Comparison of ENCODE assay signal across 8 cellular contexts in genomic region chr1:23424171-23424959, GRCh38. TPM values are rescaled to one million over a fixed set of nuclear protein-coding genes. Genes with fewer than 3 reads are reported as not detected.
DNase-seq lines count a peak whose midpoint lies in the region; ATAC-seq and TF ChIP-seq lines count a peak whose summit lies in the region.

Gene TCEA3, minus strand, starts transcription at chr1:23424748. Its CDS starts 115 bp downstream, at chr1:23424633.

- CTCF ChIA-PET in IMR-90 (lab: Yijun Ruan, JAX) = no interaction called here

- WGBS in IMR-90 (ENCODE audit: extremely low coverage in 2 of 2, insufficient read length in 1 of 2), 2 experiments = 10% methylated on average over 20 of the region's 72 CpGs; no CpG with 5 or more reads in 1 of the 2 experiments

- no peaks in the 10 kb centered on the region for H3K9me2 ChIP-seq in Karpas-422 (replicated peaks; ENCODE audit: insufficient read depth, low read length)

- TF ChIP-seq RAD21 in IMR-90 (IDR thresholded peaks at IDR 0.05; ENCODE audit: low read length) = no peak

- no peak for DNase-seq in IMR-90
- peak; percentile 14 for DNase-seq in activated T-cell treated with anti-CD3 and anti-CD28 coated beads for 4 hours
- DNase-seq in fibroblast of villous mesenchyme (ENCODE audit: low read depth) = peak; percentile 17
- DNase-seq in osteocyte (ENCODE audit: extremely low spot score, unreplicated experiment) = no peak
- DNase-seq in SW 1271 (lab: John Stamatoyannopoulos, UW) = no peak
- no peak for DNase-seq in G401 (ENCODE audit: low spot score)
- DNase-seq in Karpas-422 = no peak
- no peak for DNase-seq in NCI-H526 (lab: John Stamatoyannopoulos, UW)

- H3K27ac Mint-ChIP-seq in osteocyte (ENCODE audit: unreplicated experiment) = peak within 1 kb of the TSS; percentile 41

- H4K5ac ChIP-seq in IMR-90 (ENCODE audit: low read depth, low read length) = peak within 1 kb of the TSS; percentile 70

- H3K4me3 ChIP-seq in IMR-90 (ENCODE audit: insufficient read depth, low read depth, low read length) (peak within 1 kb of the TSS; percentile 45), fibroblast of villous mesenchyme (ENCODE audit: low read depth, low read length) (peak within 1 kb of the TSS; percentile 60), Karpas-422 (ENCODE audit: low read length) (no peak within 1 kb of the TSS)

- POLR2A ChIA-PET in IMR-90 (lab: Charles Lee; ENCODE audit: unreplicated experiment) = interaction anchor here (0.6 kb wide), 1 partner anchor 157 kb away, joined by 10 read pairs; no protein-coding TSS in a partner anchor

- H3K4me1 Mint-ChIP-seq in osteocyte (ENCODE audit: unreplicated experiment) = peaks cover 24% of the 10 kb centered on the region

- in situ Hi-C loops in IMR-90 (cut with MboI; ENCODE audit: low sequenced_read_pairs) = no loop called here
- in situ Hi-C loops in G401 (cut with HindIII; ENCODE audit: low sequenced_read_pairs) = no loop called here

- H3K9me3 ChIP-seq in IMR-90 (ENCODE audit: control insufficient read depth, insufficient read depth, low read length) = no peaks in the 10 kb centered on the region
- H3K9me3 ChIP-seq in Karpas-422 (ENCODE audit: low read length) = no peaks in the 10 kb centered on the region

- dilution Hi-C loops in IMR-90 (cut with HindIII; ENCODE audit: low sequenced_read_pairs, unreplicated experiment) = loop anchor here (10.0 kb wide), 1 partner anchor 90 kb away; no protein-coding TSS in a partner anchor

- peak within 1 kb of the TSS; percentile 45; the same call in 1 of the 2 replicates for H3K4me2 ChIP-seq in IMR-90 (ENCODE audit: low read depth, low read length)
- H3K4me2 ChIP-seq in Karpas-422 (ENCODE audit: low read depth, low read length, poor library complexity, severe bottlenecking) = no peak within 1 kb of the TSS

- peak within 1 kb of the TSS; percentile 9; the same call in 1 of the 2 replicates for H2BK20ac ChIP-seq in IMR-90 (ENCODE audit: low read depth, low read length)

- no peaks in the 10 kb centered on the region for H3K27me3 Mint-ChIP-seq in osteocyte (ENCODE audit: unreplicated experiment)

- H3K23ac ChIP-seq in IMR-90 (ENCODE audit: low read depth, low read length) = peak within 1 kb of the TSS; percentile 31; the same call in 1 of the 2 replicates

- H3K79me2 ChIP-seq in Karpas-422 (ENCODE audit: low read length) = no peaks in the 10 kb centered on the region

- ATAC-seq in IMR-90 (ENCODE audit: low read depth) = peak; percentile 5; the same call in 1 of the 2 replicates

- H3K4ac ChIP-seq in IMR-90 (ENCODE audit: low read depth, low read length) = peak within 1 kb of the TSS; percentile 63

- peaks cover 14% of the 10 kb centered on the region for H3K36me3 Mint-ChIP-seq in osteocyte (ENCODE audit: unreplicated experiment)

- H2AFZ ChIP-seq in IMR-90 (replicated peaks; ENCODE audit: low read length, poor library complexity) = peak within 1 kb of the TSS; percentile 87
- H2AFZ ChIP-seq in Karpas-422 (ENCODE audit: low read length) = no peak within 1 kb of the TSS

- H2BK15ac ChIP-seq in IMR-90 (ENCODE audit: low read depth, low read length) = no peak within 1 kb of the TSS; the same call in 2 of the 3 replicates

- H3K14ac ChIP-seq in IMR-90 (replicated peaks; ENCODE audit: low read depth, low read length) = 0 out of 2 replicates have a peak within 1 kb of the TSS, but pooled peaks have one; percentile 25

- TF ChIP-seq POLR2A in IMR-90 (IDR thresholded peaks at IDR 0.05; ENCODE audit: low read depth, low read length) = no peak

- peak within 1 kb of the TSS; percentile 1; the same call in 1 of the 2 replicates for H4K91ac ChIP-seq in IMR-90 (ENCODE audit: insufficient read depth, low read depth, low read length)

- H3K9me3 Mint-ChIP-seq in osteocyte (ENCODE audit: unreplicated experiment) = no peaks in the 10 kb centered on the region

- peak within 1 kb of the TSS; percentile 39; the same call in 1 of the 2 replicates for H2BK120ac ChIP-seq in IMR-90 (ENCODE audit: low read depth, low read length)

- peak within 1 kb of the TSS; percentile 19 to 80; a peak in 3 of 4 replicates for H4K8ac ChIP-seq in IMR-90 (ENCODE audit: low read depth in 2 of 2, low read length in 2 of 2)

- peak within 1 kb of the TSS; percentile 40; the same call in 1 of the 2 replicates for H3K9ac ChIP-seq in IMR-90 (ENCODE audit: low read depth, low read length)
- H3K9ac ChIP-seq in Karpas-422 (ENCODE audit: low read length) = no peak within 1 kb of the TSS

- TF ChIP-seq CTCF in IMR-90 (conservative IDR thresholded peaks at IDR 0.05; ENCODE audit: low read depth, low read length) = no peak
- no peak for TF ChIP-seq CTCF in fibroblast of villous mesenchyme (IDR thresholded peaks at IDR 0.05; ENCODE audit: insufficient read depth, low read depth, low read length)
- no peak for TF ChIP-seq CTCF in osteocyte (IDR thresholded peaks at IDR 0.05)

- no peaks in the 10 kb centered on the region for H3K27me3 ChIP-seq in IMR-90 (ENCODE audit: control insufficient read depth, insufficient read depth, low read length)
- H3K27me3 ChIP-seq in Karpas-422 (ENCODE audit: low read length) = no peaks in the 10 kb centered on the region

- no peaks in the 10 kb centered on the region; the same call in 1 of the 2 replicates for H4K20me1 ChIP-seq in IMR-90 (ENCODE audit: insufficient read depth, low read length)
- no peaks in the 10 kb centered on the region for H4K20me1 ChIP-seq in Karpas-422 (ENCODE audit: insufficient read depth, low read depth, low read length)

- H2AK5ac ChIP-seq in IMR-90 (ENCODE audit: low read depth, low read length) = peak within 1 kb of the TSS; percentile 25; the same call in 1 of the 2 replicates

- H3K36me3 ChIP-seq in IMR-90 (ENCODE audit: control insufficient read depth, insufficient read depth, low read length) = peaks cover 4% of the 10 kb centered on the region; the same call in 1 of the 2 replicates
- no peaks in the 10 kb centered on the region for H3K36me3 ChIP-seq in Karpas-422 (ENCODE audit: insufficient read depth, low read length)

- BruUV-seq in IMR-90 (replicated peaks; lab: Mats Ljungman, UMichigan) = no TSS peak

- H3K9me1 ChIP-seq in IMR-90 (ENCODE audit: insufficient read depth, low read length) = peaks cover 19% of the 10 kb centered on the region

- H3K79me1 ChIP-seq in IMR-90 (ENCODE audit: low read depth in 1 of 2, low read length in 2 of 2) = peaks cover 0 to 11% of the 10 kb centered on the region in 2 experiments; a peak in 2 of 4 replicates

- H3K4me1 ChIP-seq in IMR-90 (ENCODE audit: control insufficient read depth, insufficient read depth, low read length) = peaks cover 14% of the 10 kb centered on the region
- no peaks in the 10 kb centered on the region for H3K4me1 ChIP-seq in Karpas-422 (ENCODE audit: low read length)

- no peak within 1 kb of the TSS for H3K27ac ChIP-seq in IMR-90 (ENCODE audit: insufficient read depth, low read length)
- no peak within 1 kb of the TSS for H3K27ac ChIP-seq in Karpas-422 (ENCODE audit: low read length)

- peak within 1 kb of the TSS; percentile 15 for H2BK5ac ChIP-seq in IMR-90 (ENCODE audit: low read depth, low read length, poor library complexity, severe bottlenecking)

- H3K56ac ChIP-seq in IMR-90 (ENCODE audit: extremely low read depth, insufficient read depth, low read length) = no peak within 1 kb of the TSS

- H3K18ac ChIP-seq in IMR-90 (ENCODE audit: low read depth, low read length) = peak within 1 kb of the TSS; percentile 46

- intact Hi-C loops in IMR-90 (cut with micrococcal nuclease) = loop anchor here (5.0 kb wide), 1 partner anchor 113 kb away; no protein-coding TSS in a partner anchor

- H2AK9ac ChIP-seq in IMR-90 (replicated peaks; ENCODE audit: low read depth, low read length, poor library complexity) = peak within 1 kb of the TSS; percentile 73

- H3K4me3 Mint-ChIP-seq in osteocyte (ENCODE audit: unreplicated experiment) = peak within 1 kb of the TSS; percentile 70

TF ChIP-seq in IMR-90, 13 proteins besides CTCF, POLR2A, EP300 and RAD21 (continues in another document):
- TF ChIP-seq RFX5 (IDR thresholded peaks at IDR 0.05; ENCODE audit: low read depth, low read length) (no peak), RCOR1 (IDR thresholded peaks at IDR 0.05; ENCODE audit: insufficient replicate concordance, low read length) (no peak), FOS (IDR thresholded peaks at IDR 0.05; ENCODE audit: low read depth, low read length) (no peak), BHLHE40 (IDR thresholded peaks at IDR 0.05; ENCODE audit: low read depth, low read length) (no peak), SMC3 (IDR thresholded peaks at IDR 0.05; ENCODE audit: low read depth, low read length) (no peak), ELK1 (IDR thresholded peaks at IDR 0.05; ENCODE audit: borderline replicate concordance, low read depth, low read length) (no peak), CHD1 (IDR thresholded peaks at IDR 0.05; ENCODE audit: low read depth, low read length) (no peak), CEBPB (IDR thresholded peaks at IDR 0.05; ENCODE audit: low read depth, low read length) (no peak), MAFK (IDR thresholded peaks at IDR 0.05; ENCODE audit: low read depth, low read length) (no peak), MXI1 (IDR thresholded peaks at IDR 0.05; ENCODE audit: borderline replicate concordance, low read depth, low read length) (no peak), MAZ (IDR thresholded peaks at IDR 0.05; ENCODE audit: borderline replicate concordance, low read depth, low read length) (no peak)

RNA-seq across cellular contexts. Expression of gene TCEA3, which starts in this region (rescaled TPM):
- total RNA-seq in IMR-90 (2012; rRNA removed) (3.0 and 3.3 TPM in 2 replicates), fibroblast of villous mesenchyme (8.6 and 11.3 TPM in 2 replicates), osteocyte (4.0 and 4.6 TPM in 2 replicates)
- polyA plus RNA-seq in IMR-90 (2012; rRNA removed) = 5.4 and 6.3 TPM in 2 replicates
- polyA plus RNA-seq in IMR-90 (2012; cell fraction: cytosol; rRNA removed) = 3.4 and 5.3 TPM in 2 replicates
- 6.6 and 11.2 TPM in 2 replicates for polyA plus RNA-seq in IMR-90 (2012; cell fraction: nucleus; rRNA removed; ENCODE audit: low replicate concordance)
- 0.95 and 1.0 TPM in 2 replicates for total RNA-seq in G401 (2014; rRNA removed; shearing (Covaris generic))
- total RNA-seq in Karpas-422 (2014; rRNA removed; shearing (Covaris generic); ENCODE audit: low replicate concordance) = not detected in 2 replicates

Comparison
In these comparisons a context has a peak if more than half of its experiments do, and no peak if none do; other contexts are left out.
1. DNase-seq: peak in activated T-cell treated with anti-CD3 and anti-CD28 coated beads for 4 hours (single experiment) and fibroblast of villous mesenchyme (single experiment); none in IMR-90 (single experiment), osteocyte (single experiment), SW 1271 (0 of 2), G401 (single experiment), Karpas-422 (single experiment) and NCI-H526 (0 of 2).